Comparison of ENCODE assay signal across 1 cellular context in the genomic region with DNA sequence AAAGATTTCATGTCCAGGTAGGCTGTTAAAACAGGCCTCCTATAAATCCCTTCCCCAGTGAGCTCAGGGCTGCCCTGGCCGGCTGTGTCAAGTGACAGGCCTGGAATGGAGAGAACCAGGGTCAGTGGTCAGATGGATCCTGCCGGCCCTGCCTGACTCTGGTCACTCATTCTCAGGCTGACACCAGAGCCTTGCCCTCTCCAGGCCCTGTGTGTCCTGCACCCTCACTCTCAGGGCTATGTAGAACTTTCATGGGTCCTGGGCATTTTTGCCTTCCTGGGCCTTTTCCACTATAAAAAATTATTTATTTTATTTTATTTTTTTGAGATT.
A peak's percentile ranks its signal among the peaks of the same experiment; 100 is the strongest.
TF ChIP-seq lines count a peak whose summit lies in the region.

No MANE protein-coding gene starts in this region.

TF ChIP-seq in HepG2, 621 proteins besides CTCF, POLR2A, EP300 and RAD21 (continued from another document):
- TF ChIP-seq, protein P1, sequence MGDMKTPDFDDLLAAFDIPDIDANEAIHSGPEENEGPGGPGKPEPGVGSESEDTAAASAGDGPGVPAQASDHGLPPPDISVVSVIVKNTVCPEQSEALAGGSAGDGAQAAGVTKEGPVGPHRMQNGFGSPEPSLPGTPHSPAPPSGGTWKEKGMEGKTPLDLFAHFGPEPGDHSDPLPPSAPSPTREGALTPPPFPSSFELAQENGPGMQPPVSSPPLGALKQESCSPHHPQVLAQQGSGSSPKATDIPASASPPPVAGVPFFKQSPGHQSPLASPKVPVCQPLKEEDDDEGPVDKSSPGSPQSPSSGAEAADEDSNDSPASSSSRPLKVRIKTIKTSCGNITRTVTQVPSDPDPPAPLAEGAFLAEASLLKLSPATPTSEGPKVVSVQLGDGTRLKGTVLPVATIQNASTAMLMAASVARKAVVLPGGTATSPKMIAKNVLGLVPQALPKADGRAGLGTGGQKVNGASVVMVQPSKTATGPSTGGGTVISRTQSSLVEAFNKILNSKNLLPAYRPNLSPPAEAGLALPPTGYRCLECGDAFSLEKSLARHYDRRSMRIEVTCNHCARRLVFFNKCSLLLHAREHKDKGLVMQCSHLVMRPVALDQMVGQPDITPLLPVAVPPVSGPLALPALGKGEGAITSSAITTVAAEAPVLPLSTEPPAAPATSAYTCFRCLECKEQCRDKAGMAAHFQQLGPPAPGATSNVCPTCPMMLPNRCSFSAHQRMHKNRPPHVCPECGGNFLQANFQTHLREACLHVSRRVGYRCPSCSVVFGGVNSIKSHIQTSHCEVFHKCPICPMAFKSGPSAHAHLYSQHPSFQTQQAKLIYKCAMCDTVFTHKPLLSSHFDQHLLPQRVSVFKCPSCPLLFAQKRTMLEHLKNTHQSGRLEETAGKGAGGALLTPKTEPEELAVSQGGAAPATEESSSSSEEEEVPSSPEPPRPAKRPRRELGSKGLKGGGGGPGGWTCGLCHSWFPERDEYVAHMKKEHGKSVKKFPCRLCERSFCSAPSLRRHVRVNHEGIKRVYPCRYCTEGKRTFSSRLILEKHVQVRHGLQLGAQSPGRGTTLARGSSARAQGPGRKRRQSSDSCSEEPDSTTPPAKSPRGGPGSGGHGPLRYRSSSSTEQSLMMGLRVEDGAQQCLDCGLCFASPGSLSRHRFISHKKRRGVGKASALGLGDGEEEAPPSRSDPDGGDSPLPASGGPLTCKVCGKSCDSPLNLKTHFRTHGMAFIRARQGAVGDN (CRISPR knock-in tag; IDR thresholded peaks at IDR 0.05): peak; percentile 34; the same call in 1 of the 2 replicates
- 0 out of 2 replicates have a peak, but pooled peaks have one; percentile 24 for TF ChIP-seq MED1 (CRISPR knock-in tag; IDR thresholded peaks at IDR 0.05)
- no peak for TF ChIP-seq ZBTB21 (CRISPR knock-in tag; IDR thresholded peaks at IDR 0.05)
- TF ChIP-seq STAG1 (CRISPR knock-in tag; IDR thresholded peaks at IDR 0.05): 0 out of 2 replicates have a peak, but pooled peaks have one; percentile 11
- TF ChIP-seq, protein P2, sequence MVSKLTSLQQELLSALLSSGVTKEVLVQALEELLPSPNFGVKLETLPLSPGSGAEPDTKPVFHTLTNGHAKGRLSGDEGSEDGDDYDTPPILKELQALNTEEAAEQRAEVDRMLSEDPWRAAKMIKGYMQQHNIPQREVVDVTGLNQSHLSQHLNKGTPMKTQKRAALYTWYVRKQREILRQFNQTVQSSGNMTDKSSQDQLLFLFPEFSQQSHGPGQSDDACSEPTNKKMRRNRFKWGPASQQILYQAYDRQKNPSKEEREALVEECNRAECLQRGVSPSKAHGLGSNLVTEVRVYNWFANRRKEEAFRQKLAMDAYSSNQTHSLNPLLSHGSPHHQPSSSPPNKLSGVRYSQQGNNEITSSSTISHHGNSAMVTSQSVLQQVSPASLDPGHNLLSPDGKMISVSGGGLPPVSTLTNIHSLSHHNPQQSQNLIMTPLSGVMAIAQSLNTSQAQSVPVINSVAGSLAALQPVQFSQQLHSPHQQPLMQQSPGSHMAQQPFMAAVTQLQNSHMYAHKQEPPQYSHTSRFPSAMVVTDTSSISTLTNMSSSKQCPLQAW (CRISPR knock-in tag; IDR thresholded peaks at IDR 0.05): 0 out of 2 replicates have a peak, but pooled peaks have one; percentile 21
- 0 out of 2 replicates have a peak, but pooled peaks have one; percentile 23 for TF ChIP-seq SPEN (CRISPR knock-in tag; IDR thresholded peaks at IDR 0.05; ENCODE audit: low read depth)
